21 cellular contexts compared by ENCODE assay signal in genomic region chr21:45474323-45474950, GRCh38.
DNase-seq lines count a peak whose midpoint lies in the region; ATAC-seq and TF ChIP-seq lines count a peak whose summit lies in the region.
"Had no signal": no experiment of that assay in that cellular context is flagged by ENCODE, and none has a peak within 500 bp of the region (broad histone marks: within the 10 kb centered on the region; RNA-seq: fewer than 3 reads in every experiment).

No MANE protein-coding gene starts in this region.

- TF ChIP-seq POLR2A in erythroblast (IDR thresholded peaks at IDR 0.05; ENCODE audit: low read length) = no peak

- no peaks in the 10 kb centered on the region for H3K36me3 Mint-ChIP-seq in activated naive CD8-positive, alpha-beta T cell treated with anti-CD3 and anti-CD28 coated beads, Interleukin-2, amount 10 ng/mL, durations not matched to agents 7 days and 5 days
- H3K36me3 Mint-ChIP-seq in activated naive CD8-positive, alpha-beta T cell treated with anti-CD3 and anti-CD28 coated beads, Interleukin-2, amount 50 U/mL, for 24 hours (ENCODE audit: low read depth) = no peaks in the 10 kb centered on the region
- peaks cover 38% of the 10 kb centered on the region for H3K36me3 Mint-ChIP-seq in WTC11

- TF ChIP-seq CTCF in WTC11 (IDR thresholded peaks at IDR 0.05) (no peak), tibial artery (IDR thresholded peaks at IDR 0.05) (no peak)

- H3K4me1 Mint-ChIP-seq in activated naive CD8-positive, alpha-beta T cell treated with anti-CD3 and anti-CD28 coated beads, Interleukin-2, amount 10 ng/mL, durations not matched to agents 7 days and 5 days = peaks cover 26% of the 10 kb centered on the region
- H3K4me1 Mint-ChIP-seq in activated naive CD8-positive, alpha-beta T cell treated with anti-CD3 and anti-CD28 coated beads, Interleukin-2, amount 50 U/mL, for 24 hours = peaks cover 36% of the 10 kb centered on the region
- peaks cover 13% of the 10 kb centered on the region for H3K4me1 Mint-ChIP-seq in WTC11

- H3K4me3 ChIP-seq in tibial artery = no peak overlapping the region
- H3K4me3 ChIP-seq: adrenal gland, cardiac muscle cell, dorsolateral prefrontal cortex, gastroesophageal sphincter, GM23248, prostate gland, thoracic aorta had no signal

- no peak overlapping the region for H3K4me3 Mint-ChIP-seq in activated naive CD8-positive, alpha-beta T cell treated with anti-CD3 and anti-CD28 coated beads, Interleukin-2, amount 10 ng/mL, durations not matched to agents 7 days and 5 days
- no peak overlapping the region for H3K4me3 Mint-ChIP-seq in activated naive CD8-positive, alpha-beta T cell treated with anti-CD3 and anti-CD28 coated beads, Interleukin-2, amount 50 U/mL, for 24 hours
- H3K4me3 Mint-ChIP-seq in WTC11 = no peak overlapping the region
- H3K4me3 Mint-ChIP-seq: natural killer cell treated with Interleukin-12 subunit alpha and Interleukin-12 subunit beta and Interleukin-15 and Interleukin-18, amount 100 ng/mL, for 72 hours had no signal

- no peaks in the 10 kb centered on the region for H3K9me3 Mint-ChIP-seq in activated naive CD8-positive, alpha-beta T cell treated with anti-CD3 and anti-CD28 coated beads, Interleukin-2, amount 10 ng/mL, durations not matched to agents 7 days and 5 days
- H3K9me3 Mint-ChIP-seq in activated naive CD8-positive, alpha-beta T cell treated with anti-CD3 and anti-CD28 coated beads, Interleukin-2, amount 50 U/mL, for 24 hours = no peaks in the 10 kb centered on the region
- H3K9me3 Mint-ChIP-seq in WTC11 = peaks cover 4% of the 10 kb centered on the region
- H3K9me3 Mint-ChIP-seq: natural killer cell treated with Interleukin-12 subunit alpha and Interleukin-12 subunit beta and Interleukin-15 and Interleukin-18, amount 100 ng/mL, for 72 hours had no signal

- H3K27me3 ChIP-seq in tibial artery = no peaks in the 10 kb centered on the region
- H3K27me3 ChIP-seq: adrenal gland, cardiac muscle cell, dorsolateral prefrontal cortex had no signal

- POLR2A ChIA-PET in activated naive CD8-positive, alpha-beta T cell treated with anti-CD3 and anti-CD28 coated beads, Interleukin-2, amount 10 ng/mL, durations not matched to agents 7 days and 5 days (lab: Charles Lee) = no interaction called here
- POLR2A ChIA-PET in WTC11 (lab: Charles Lee) = no interaction called here

- CTCF ChIA-PET in WTC11 (lab: Charles Lee) = no interaction called here

- DNase-seq in activated naive CD8-positive, alpha-beta T cell treated with anti-CD3 and anti-CD28 coated beads, Interleukin-2, amount 10 ng/mL, durations not matched to agents 7 days and 5 days = no peak
- DNase-seq in activated naive CD8-positive, alpha-beta T cell treated with anti-CD3 and anti-CD28 coated beads, Interleukin-2, amount 50 U/mL, for 24 hours = no peak
- DNase-seq in WTC11 (ENCODE audit: low spot score) (no peak), erythroblast (lab: John Stamatoyannopoulos, UW) (peak; percentile 19 to 53), tibial artery (no peak), NCI-H2227 treated with DMSO at 0.1 percent for 48 hours (lab: John Stamatoyannopoulos, UW) (no peak), kidney tubule cell (ENCODE audit: low spot score) (no peak), NCI-H82 treated with DMSO at 0.1 percent for 48 hours (lab: John Stamatoyannopoulos, UW; ENCODE audit: unreplicated experiment) (no peak)
- DNase-seq: adrenal gland; C1 segment of cervical spinal cord; dorsolateral prefrontal cortex; kidney glomerular epithelial cell; NCI-H1092; stimulated activated CD4-positive, alpha-beta T cell treated with anti-CD3 and anti-CD28 coated beads, Interleukin-2, amount 100 ng/mL, for 24 hours; stimulated activated naive CD4-positive, alpha-beta T cell had no signal

- no peak for ATAC-seq in activated naive CD8-positive, alpha-beta T cell treated with anti-CD3 and anti-CD28 coated beads, Interleukin-2, amount 10 ng/mL, durations not matched to agents 7 days and 5 days (ENCODE audit: low read depth)
- no peak for ATAC-seq in activated naive CD8-positive, alpha-beta T cell treated with anti-CD3 and anti-CD28 coated beads, Interleukin-2, amount 50 U/mL, for 24 hours
- no peak for ATAC-seq in WTC11
- ATAC-seq: gastroesophageal sphincter; natural killer cell treated with Interleukin-12 subunit alpha and Interleukin-12 subunit beta and Interleukin-15 and Interleukin-18, amount 100 ng/mL, for 72 hours had no signal

- intact Hi-C loops in tibial artery (cut with DNase I; ENCODE audit: low total_unique reads) = no loop called here

- H3K27ac Mint-ChIP-seq in activated naive CD8-positive, alpha-beta T cell treated with anti-CD3 and anti-CD28 coated beads, Interleukin-2, amount 10 ng/mL, durations not matched to agents 7 days and 5 days = peak overlapping the region; percentile 13
- H3K27ac Mint-ChIP-seq in activated naive CD8-positive, alpha-beta T cell treated with anti-CD3 and anti-CD28 coated beads, Interleukin-2, amount 50 U/mL, for 24 hours = no peak overlapping the region
- peak overlapping the region; percentile 5 for H3K27ac Mint-ChIP-seq in WTC11
- H3K27ac Mint-ChIP-seq: natural killer cell treated with Interleukin-12 subunit alpha and Interleukin-12 subunit beta and Interleukin-15 and Interleukin-18, amount 100 ng/mL, for 72 hours had no signal

- H3K27me3 Mint-ChIP-seq in activated naive CD8-positive, alpha-beta T cell treated with anti-CD3 and anti-CD28 coated beads, Interleukin-2, amount 10 ng/mL, durations not matched to agents 7 days and 5 days = no peaks in the 10 kb centered on the region
- no peaks in the 10 kb centered on the region for H3K27me3 Mint-ChIP-seq in activated naive CD8-positive, alpha-beta T cell treated with anti-CD3 and anti-CD28 coated beads, Interleukin-2, amount 50 U/mL, for 24 hours
- H3K27me3 Mint-ChIP-seq in WTC11 (ENCODE audit: low read depth) = no peaks in the 10 kb centered on the region

- no peaks in the 10 kb centered on the region for H3K9me3 ChIP-seq in tibial artery
- H3K9me3 ChIP-seq: adrenal gland, gastroesophageal sphincter, prostate gland, thoracic aorta had no signal

- H3K36me3 ChIP-seq in tibial artery = peaks cover 38 to 51% (median 49%) of the 10 kb centered on the region in 3 donors
- H3K36me3 ChIP-seq: prostate gland had no signal

- peaks cover 0 to 47% (median 38%) of the 10 kb centered on the region in 4 donors for H3K4me1 ChIP-seq in tibial artery
- H3K4me1 ChIP-seq: prostate gland had no signal

- peak overlapping the region; percentile 21 to 90 for H3K27ac ChIP-seq in tibial artery
- H3K27ac ChIP-seq: adrenal gland, cardiac muscle cell, gastroesophageal sphincter, GM23248, prostate gland, thoracic aorta had no signal

TF ChIP-seq in WTC11, 78 proteins besides CTCF, POLR2A, EP300 and RAD21:
- TF ChIP-seq NFATC4 (CRISPR knock-in tag; IDR thresholded peaks at IDR 0.05) (no peak), PRRX2 (CRISPR knock-in tag; IDR thresholded peaks at IDR 0.05) (no peak), ZNF263 (CRISPR knock-in tag; IDR thresholded peaks at IDR 0.05; ENCODE audit: low read depth) (no peak), PRDM15 (CRISPR knock-in tag; IDR thresholded peaks at IDR 0.05) (no peak)

Comparison
In these comparisons a context has a peak if more than half of its experiments do, and no peak if none do; other contexts are left out.
1. DNase-seq: peak in erythroblast (2 of 2); none in activated naive CD8-positive, alpha-beta T cell treated with anti-CD3 and anti-CD28 coated beads, Interleukin-2, amount 10 ng/mL, durations not matched to agents 7 days and 5 days (single experiment), activated naive CD8-positive, alpha-beta T cell treated with anti-CD3 and anti-CD28 coated beads, Interleukin-2, amount 50 U/mL, for 24 hours (single experiment), WTC11 (single experiment), tibial artery (0 of 2), NCI-H2227 treated with DMSO at 0.1 percent for 48 hours (single experiment), kidney tubule cell (single experiment) and NCI-H82 treated with DMSO at 0.1 percent for 48 hours (single experiment).